ENCODE assay signal across 18 cellular contexts in the genomic region with DNA sequence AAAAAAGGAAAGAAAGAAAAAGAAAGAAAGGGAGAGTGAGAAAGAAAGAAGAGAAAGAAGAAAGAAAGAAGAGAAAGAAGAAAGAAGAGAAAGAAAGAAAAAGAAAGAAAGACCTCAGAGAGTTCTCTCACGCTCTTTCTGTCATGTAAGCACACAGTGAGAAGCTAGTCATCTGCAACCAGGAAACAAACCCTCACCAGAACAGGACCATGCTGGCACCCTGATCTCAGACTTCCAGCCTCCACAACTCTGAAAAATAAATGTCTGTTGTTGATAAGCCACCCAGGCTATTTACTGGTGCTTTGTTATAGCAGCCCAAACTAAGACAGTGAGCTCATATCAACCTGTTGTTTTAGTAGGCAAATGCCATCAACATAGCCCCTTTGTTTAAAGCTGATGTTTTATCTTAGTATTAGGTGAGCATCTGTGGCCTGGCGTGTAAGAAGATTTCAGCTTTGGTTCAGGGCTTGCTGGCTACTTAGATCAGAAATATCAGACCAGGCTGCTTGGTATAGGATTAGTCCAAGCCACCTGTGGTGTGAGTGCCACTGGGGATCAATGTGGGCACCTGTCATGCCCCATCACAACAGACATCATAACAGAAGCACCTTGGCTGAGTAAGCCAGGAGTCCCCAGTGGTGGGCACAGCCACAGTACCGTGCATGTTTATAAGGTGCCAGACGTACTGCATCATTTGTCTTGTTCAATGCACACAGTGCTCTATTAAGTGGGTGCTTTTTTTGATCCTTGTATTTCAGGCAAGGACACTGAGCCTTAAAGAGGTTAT.
DNase-seq lines count a peak whose midpoint lies in the region; ATAC-seq and TF ChIP-seq lines count a peak whose summit lies in the region.
"Had no signal": no experiment of that assay in that cellular context is flagged by ENCODE, and none has a peak within 500 bp of the region (broad histone marks: within the 10 kb centered on the region; RNA-seq: fewer than 3 reads in every experiment).

No MANE protein-coding gene starts in this region.

- peaks cover 28% of the 10 kb centered on the region for H3K4me1 Mint-ChIP-seq in activated CD8-positive, alpha-beta T cell treated with anti-CD3 and anti-CD28 coated beads for 36 hours (ENCODE audit: low read depth)
- H3K4me1 Mint-ChIP-seq in activated CD8-positive, alpha-beta T cell treated with anti-CD3 and anti-CD28 coated beads, Interleukin-2, amount 10 ng/mL, durations not matched to agents 7 days and 5 days (ENCODE audit: low read depth): peaks cover 17% of the 10 kb centered on the region
- peaks cover 43% of the 10 kb centered on the region for H3K4me1 Mint-ChIP-seq in activated naive CD8-positive, alpha-beta T cell (ENCODE audit: low read depth)

- ATAC-seq in activated CD8-positive, alpha-beta T cell treated with anti-CD3 and anti-CD28 coated beads for 36 hours: peak; percentile 49
- no peak for ATAC-seq in activated CD8-positive, alpha-beta T cell treated with anti-CD3 and anti-CD28 coated beads, Interleukin-2, amount 10 ng/mL, durations not matched to agents 7 days and 5 days
- ATAC-seq in HG02852 (IDR thresholded peaks at IDR 0.05; ENCODE audit: unreplicated experiment) (peak; percentile 45), HG03521 (IDR thresholded peaks at IDR 0.05; ENCODE audit: unreplicated experiment) (no peak)
- ATAC-seq: heart right ventricle had no signal

- TF ChIP-seq CTCF in activated CD8-positive, alpha-beta T cell treated with anti-CD3 and anti-CD28 coated beads for 36 hours (IDR thresholded peaks at IDR 0.05): no peak
- no peak for TF ChIP-seq CTCF in spleen (IDR thresholded peaks at IDR 0.05 in 8 of 11, conservative IDR thresholded peaks at IDR 0.05 in 3 of 11)

- H3K27ac ChIP-seq in spleen (peak overlapping the region in 7 of 8 donors; percentile 9 to 74 (median 65)), Karpas-422 (ENCODE audit: low read length) (no peak overlapping the region)
- H3K27ac ChIP-seq: heart right ventricle, neural progenitor cell, PC-9, SK-N-MC had no signal

- POLR2A ChIA-PET in activated CD8-positive, alpha-beta T cell treated with anti-CD3 and anti-CD28 coated beads for 36 hours (lab: Charles Lee): interaction anchor here (0.6 to 1.6 kb wide), 2 partner anchors 10 to 206 kb away, joined by 3 to 6 read pairs; no protein-coding TSS in a partner anchor
- POLR2A ChIA-PET in activated CD8-positive, alpha-beta T cell treated with anti-CD3 and anti-CD28 coated beads, Interleukin-2, amount 10 ng/mL, durations not matched to agents 7 days and 5 days (lab: Charles Lee): interaction anchor here (0.9 kb wide), 1 partner anchor 11 kb away, joined by 5 read pairs; no protein-coding TSS in a partner anchor

- 58 to 82% (median 78%) methylated on average over 4 of the region's 4 CpGs for WGBS in spleen, 5 donors

- intact Hi-C loops in activated CD8-positive, alpha-beta T cell treated with anti-CD3 and anti-CD28 coated beads for 36 hours (cut with micrococcal nuclease): no loop called here
- intact Hi-C loops in spleen (cut with DNase I; ENCODE audit: low total_unique reads): no loop called here

- H3K9ac ChIP-seq in Karpas-422 (ENCODE audit: low read length): no peak overlapping the region
- H3K9ac ChIP-seq: neural progenitor cell had no signal

- no peaks in the 10 kb centered on the region for H3K79me2 ChIP-seq in Karpas-422 (ENCODE audit: low read length)

- H3K4me1 ChIP-seq in spleen (peaks cover 0 to 30% (median 8%) of the 10 kb centered on the region in 6 donors), Karpas-422 (ENCODE audit: low read length) (no peaks in the 10 kb centered on the region)
- H3K4me1 ChIP-seq: Caco-2, neural progenitor cell had no signal

- CTCF ChIA-PET in activated CD8-positive, alpha-beta T cell treated with anti-CD3 and anti-CD28 coated beads for 36 hours (lab: Charles Lee): interaction anchor here (0.8 to 1.5 kb wide), 4 partner anchors 9 to 386 kb away, joined by 4 to 7 read pairs (median 4); no protein-coding TSS in a partner anchor
- CTCF ChIA-PET in activated CD8-positive, alpha-beta T cell treated with anti-CD3 and anti-CD28 coated beads, Interleukin-2, amount 10 ng/mL, durations not matched to agents 7 days and 5 days (lab: Charles Lee): interaction anchor here (1.0 to 1.4 kb wide), 4 partner anchors 9 to 386 kb away, joined by 3 to 7 read pairs (median 5); no protein-coding TSS in a partner anchor

- DNase-seq in activated CD8-positive, alpha-beta T cell treated with anti-CD3 and anti-CD28 coated beads for 36 hours: no peak
- no peak for DNase-seq in activated CD8-positive, alpha-beta T cell treated with anti-CD3 and anti-CD28 coated beads, Interleukin-2, amount 10 ng/mL, durations not matched to agents 7 days and 5 days
- DNase-seq in spleen (no peak), Karpas-422 (no peak), middle frontal gyrus (ENCODE audit: extremely low spot score, low spot score) (no peak)
- DNase-seq: ACHN; Caco-2; H7; heart right ventricle; NCI-H187; stimulated activated CD4-positive, alpha-beta T cell treated with anti-CD3 and anti-CD28 coated beads, Interleukin-15, amount 100 ng/mL, for 24 hours had no signal

- H3K9me2 ChIP-seq in Karpas-422 (replicated peaks; ENCODE audit: insufficient read depth, low read length): no peaks in the 10 kb centered on the region

- H3K4me2 ChIP-seq in Karpas-422 (ENCODE audit: low read depth, low read length, poor library complexity, severe bottlenecking): no peak overlapping the region
- H3K4me2 ChIP-seq: neural progenitor cell, PC-9 had no signal

- H3K9me3 ChIP-seq in spleen: no peaks in the 10 kb centered on the region
- H3K9me3 ChIP-seq in Karpas-422 (ENCODE audit: low read length): no peaks in the 10 kb centered on the region
- H3K9me3 ChIP-seq: Caco-2, heart right ventricle had no signal

- H3K36me3 ChIP-seq in spleen: no peaks in the 10 kb centered on the region
- H3K36me3 ChIP-seq in Karpas-422 (ENCODE audit: insufficient read depth, low read length): no peaks in the 10 kb centered on the region
- H3K36me3 ChIP-seq: heart right ventricle, neural progenitor cell had no signal

- no peaks in the 10 kb centered on the region for H3K36me3 Mint-ChIP-seq in activated CD8-positive, alpha-beta T cell treated with anti-CD3 and anti-CD28 coated beads for 36 hours (ENCODE audit: low read depth)
- no peaks in the 10 kb centered on the region for H3K36me3 Mint-ChIP-seq in activated CD8-positive, alpha-beta T cell treated with anti-CD3 and anti-CD28 coated beads, Interleukin-2, amount 10 ng/mL, durations not matched to agents 7 days and 5 days (ENCODE audit: low read depth)
- no peaks in the 10 kb centered on the region for H3K36me3 Mint-ChIP-seq in activated naive CD8-positive, alpha-beta T cell
- H3K36me3 Mint-ChIP-seq: neural progenitor cell had no signal

- no peak overlapping the region for H3K4me3 Mint-ChIP-seq in activated CD8-positive, alpha-beta T cell treated with anti-CD3 and anti-CD28 coated beads for 36 hours
- no peak overlapping the region for H3K4me3 Mint-ChIP-seq in activated CD8-positive, alpha-beta T cell treated with anti-CD3 and anti-CD28 coated beads, Interleukin-2, amount 10 ng/mL, durations not matched to agents 7 days and 5 days
- H3K4me3 Mint-ChIP-seq in activated naive CD8-positive, alpha-beta T cell: peak overlapping the region; percentile 10
- H3K4me3 Mint-ChIP-seq: neural progenitor cell had no signal

- no peak overlapping the region for H2AFZ ChIP-seq in Karpas-422 (ENCODE audit: low read length)
- H2AFZ ChIP-seq: neural progenitor cell, PC-9 had no signal

- H3K27ac Mint-ChIP-seq in activated CD8-positive, alpha-beta T cell treated with anti-CD3 and anti-CD28 coated beads for 36 hours: peak overlapping the region; percentile 69
- H3K27ac Mint-ChIP-seq in activated CD8-positive, alpha-beta T cell treated with anti-CD3 and anti-CD28 coated beads, Interleukin-2, amount 10 ng/mL, durations not matched to agents 7 days and 5 days: no peak overlapping the region
- peak overlapping the region; percentile 84 for H3K27ac Mint-ChIP-seq in activated naive CD8-positive, alpha-beta T cell
- H3K27ac Mint-ChIP-seq: neural progenitor cell had no signal

- TF ChIP-seq POLR2A in spleen (IDR thresholded peaks at IDR 0.05): no peak

- no peaks in the 10 kb centered on the region for H4K20me1 ChIP-seq in Karpas-422 (ENCODE audit: insufficient read depth, low read depth, low read length)

- no peaks in the 10 kb centered on the region for H3K27me3 Mint-ChIP-seq in activated CD8-positive, alpha-beta T cell treated with anti-CD3 and anti-CD28 coated beads for 36 hours
- no peaks in the 10 kb centered on the region for H3K27me3 Mint-ChIP-seq in activated CD8-positive, alpha-beta T cell treated with anti-CD3 and anti-CD28 coated beads, Interleukin-2, amount 10 ng/mL, durations not matched to agents 7 days and 5 days (ENCODE audit: low read depth)
- H3K27me3 Mint-ChIP-seq in activated naive CD8-positive, alpha-beta T cell: no peaks in the 10 kb centered on the region

- H3K27me3 ChIP-seq in spleen (replicated peaks in 1 of 7) (no peaks in the 10 kb centered on the region), Karpas-422 (ENCODE audit: low read length) (no peaks in the 10 kb centered on the region)
- H3K27me3 ChIP-seq: heart right ventricle, neural progenitor cell had no signal

- H3K4me3 ChIP-seq in spleen: no peak overlapping the region
- no peak overlapping the region for H3K4me3 ChIP-seq in Karpas-422 (ENCODE audit: low read length)
- H3K4me3 ChIP-seq: heart right ventricle, lung, neural progenitor cell, PC-9, SK-N-MC had no signal

- no peaks in the 10 kb centered on the region for H3K9me3 Mint-ChIP-seq in activated CD8-positive, alpha-beta T cell treated with anti-CD3 and anti-CD28 coated beads for 36 hours
- H3K9me3 Mint-ChIP-seq in activated CD8-positive, alpha-beta T cell treated with anti-CD3 and anti-CD28 coated beads, Interleukin-2, amount 10 ng/mL, durations not matched to agents 7 days and 5 days (ENCODE audit: insufficient read depth): no peaks in the 10 kb centered on the region
- H3K9me3 Mint-ChIP-seq in activated naive CD8-positive, alpha-beta T cell (ENCODE audit: low read depth): no peaks in the 10 kb centered on the region
- H3K9me3 Mint-ChIP-seq: neural progenitor cell had no signal

Comparison
In these comparisons a context has a peak if more than half of its experiments do, and no peak if none do; other contexts are left out.
1. ATAC-seq: peak in activated CD8-positive, alpha-beta T cell treated with anti-CD3 and anti-CD28 coated beads for 36 hours (single experiment) and HG02852 (single experiment); none in activated CD8-positive, alpha-beta T cell treated with anti-CD3 and anti-CD28 coated beads, Interleukin-2, amount 10 ng/mL, durations not matched to agents 7 days and 5 days (single experiment) and HG03521 (single experiment).